ENCODE assay signal across 12 cellular contexts in the genomic region with DNA sequence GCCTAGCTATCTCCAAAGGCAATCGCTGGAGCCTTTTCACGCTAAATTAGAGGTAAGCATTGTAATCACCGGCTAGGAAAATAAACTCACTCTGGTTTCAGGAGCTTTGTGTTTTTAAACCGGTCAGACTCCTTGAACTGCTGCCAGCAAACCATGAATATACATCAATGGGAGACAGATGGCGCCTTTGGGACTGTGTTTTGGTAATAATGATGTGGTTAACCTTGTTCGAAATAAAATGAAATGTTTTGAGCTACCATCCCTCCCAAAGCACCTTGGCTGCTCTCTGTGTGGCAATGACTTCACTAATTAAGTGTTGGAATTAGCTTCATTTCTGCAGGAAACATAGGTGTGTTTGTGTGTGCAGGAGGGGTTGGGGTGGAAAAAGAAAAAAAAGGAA.
DNase-seq lines count a peak whose midpoint lies in the region; ATAC-seq, FAIRE-seq and TF ChIP-seq lines count a peak whose summit lies in the region.
"Had no signal": no experiment of that assay in that cellular context is flagged by ENCODE, and none has a peak within 500 bp of the region (broad histone marks: within the 10 kb centered on the region; RNA-seq: fewer than 3 reads in every experiment).

No MANE protein-coding gene starts in this region.

- H3K9me3 Mint-ChIP-seq in astrocyte (ENCODE audit: unreplicated experiment) (peaks cover 2% of the 10 kb centered on the region), mesothelial cell of epicardium (peaks cover 7% of the 10 kb centered on the region)
- no peaks in the 10 kb centered on the region for H3K9me3 Mint-ChIP-seq in stimulated activated effector memory CD8-positive, alpha-beta T cell treated with anti-CD3 and anti-CD28 coated beads, Interleukin-12 subunit alpha, Interleukin-12 subunit beta, amount 100 ng/mL, for 72 hours

- H3K4me1 ChIP-seq in astrocyte (ENCODE audit: insufficient read depth, low read length): peaks cover 8% of the 10 kb centered on the region
- H3K4me1 ChIP-seq: BLaER1 treated with 17β-estradiol and CSF1 and Interleukin-3, amounts not matched to agents 10 nM and 100 nM had no signal

- H3K27ac ChIP-seq in astrocyte (ENCODE audit: low read depth, low read length): no peak overlapping the region
- H3K27ac ChIP-seq: BLaER1 treated with 17β-estradiol and CSF1 and Interleukin-3, amounts not matched to agents 10 nM and 100 nM had no signal

- H3K27me3 Mint-ChIP-seq in astrocyte (ENCODE audit: low read depth, unreplicated experiment) (peaks cover 11% of the 10 kb centered on the region), mesothelial cell of epicardium (ENCODE audit: low read depth) (no peaks in the 10 kb centered on the region)
- H3K27me3 Mint-ChIP-seq: progenitor cell of endocrine pancreas had no signal

- no peaks in the 10 kb centered on the region for H3K79me2 ChIP-seq in astrocyte (ENCODE audit: insufficient read depth, low read length)

- DNase-seq in G401 (ENCODE audit: low spot score) (peak; percentile 84), NCI-H2107 treated with DMSO at 0.1 percent for 48 hours (lab: John Stamatoyannopoulos, UW; ENCODE audit: unreplicated experiment) (peak; percentile 92), astrocyte (ENCODE audit: low read depth) (peak; percentile 83), mesothelial cell of epicardium (ENCODE audit: low spot score in 2 of 2, unreplicated experiment in 2 of 2) (peak in 1 of 2 experiments; percentile 45), GF-D8 (lab: John Stamatoyannopoulos, UW) (no peak), NCI-H82 (lab: John Stamatoyannopoulos, UW) (no peak)
- DNase-seq in stimulated activated effector memory CD8-positive, alpha-beta T cell treated with anti-CD3 and anti-CD28 coated beads, Interleukin-12 subunit alpha, Interleukin-12 subunit beta, amount 100 ng/mL, for 72 hours (ENCODE audit: low spot score in 2 of 2): no peak
- DNase-seq: central memory CD4-positive, alpha-beta T cell had no signal

- H3K4me3 ChIP-seq in astrocyte (ENCODE audit: insufficient read depth, low read depth, low read length): no peak overlapping the region
- H3K4me3 ChIP-seq: BLaER1 treated with 17β-estradiol and CSF1 and Interleukin-3, amounts not matched to agents 10 nM and 100 nM had no signal

- H3K9ac ChIP-seq in astrocyte (ENCODE audit: low read length): no peak overlapping the region
- H3K9ac ChIP-seq: BLaER1 treated with 17β-estradiol and CSF1 and Interleukin-3, amounts not matched to agents 10 nM and 100 nM had no signal

- H3K4me3 Mint-ChIP-seq in astrocyte (ENCODE audit: unreplicated experiment) (no peak overlapping the region), mesothelial cell of epicardium (peak overlapping the region; percentile 22)
- no peak overlapping the region for H3K4me3 Mint-ChIP-seq in stimulated activated effector memory CD8-positive, alpha-beta T cell treated with anti-CD3 and anti-CD28 coated beads, Interleukin-12 subunit alpha, Interleukin-12 subunit beta, amount 100 ng/mL, for 72 hours

- FAIRE-seq in astrocyte (lab: Jason Lieb, UNC): no peak

- ATAC-seq in HG02885 (IDR thresholded peaks at IDR 0.05; ENCODE audit: poor library complexity, unreplicated experiment): no peak
- no peak for ATAC-seq in stimulated activated effector memory CD8-positive, alpha-beta T cell treated with anti-CD3 and anti-CD28 coated beads, Interleukin-12 subunit alpha, Interleukin-12 subunit beta, amount 100 ng/mL, for 72 hours
- ATAC-seq: SK-N-SH treated with all-trans-retinoic acid at 6 μM for 48 hours had no signal

- H3K4me1 Mint-ChIP-seq in astrocyte (ENCODE audit: low read depth, unreplicated experiment) (peaks cover 3% of the 10 kb centered on the region), mesothelial cell of epicardium (peaks cover 49% of the 10 kb centered on the region)
- H3K4me1 Mint-ChIP-seq in stimulated activated effector memory CD8-positive, alpha-beta T cell treated with anti-CD3 and anti-CD28 coated beads, Interleukin-12 subunit alpha, Interleukin-12 subunit beta, amount 100 ng/mL, for 72 hours: no peaks in the 10 kb centered on the region

- no peaks in the 10 kb centered on the region for H4K20me1 ChIP-seq in astrocyte (ENCODE audit: insufficient read depth, low read length)
- H4K20me1 ChIP-seq: BLaER1 treated with 17β-estradiol and CSF1 and Interleukin-3, amounts not matched to agents 10 nM and 100 nM had no signal

- H3K27ac Mint-ChIP-seq in astrocyte (ENCODE audit: unreplicated experiment): no peak overlapping the region
- H3K27ac Mint-ChIP-seq in mesothelial cell of epicardium: peak overlapping the region; percentile 70
- H3K27ac Mint-ChIP-seq in stimulated activated effector memory CD8-positive, alpha-beta T cell treated with anti-CD3 and anti-CD28 coated beads, Interleukin-12 subunit alpha, Interleukin-12 subunit beta, amount 100 ng/mL, for 72 hours: no peak overlapping the region

- no peaks in the 10 kb centered on the region for H3K36me3 ChIP-seq in astrocyte (ENCODE audit: insufficient read depth, low read length)
- H3K36me3 ChIP-seq: BLaER1 treated with 17β-estradiol and CSF1 and Interleukin-3, amounts not matched to agents 10 nM and 100 nM had no signal

- H3K9me3 ChIP-seq in astrocyte (ENCODE audit: insufficient read depth, low read depth, low read length): no peaks in the 10 kb centered on the region
- H3K9me3 ChIP-seq: BLaER1 treated with 17β-estradiol and CSF1 and Interleukin-3, amounts not matched to agents 10 nM and 100 nM had no signal

- H3K27me3 ChIP-seq in astrocyte (ENCODE audit: insufficient read depth, low read length): no peaks in the 10 kb centered on the region
- H3K27me3 ChIP-seq: BLaER1 treated with 17β-estradiol and CSF1 and Interleukin-3, amounts not matched to agents 10 nM and 100 nM had no signal

- H3K36me3 Mint-ChIP-seq in astrocyte (ENCODE audit: low read depth, unreplicated experiment): no peaks in the 10 kb centered on the region
- H3K36me3 Mint-ChIP-seq in mesothelial cell of epicardium: no peaks in the 10 kb centered on the region
- H3K36me3 Mint-ChIP-seq in stimulated activated effector memory CD8-positive, alpha-beta T cell treated with anti-CD3 and anti-CD28 coated beads, Interleukin-12 subunit alpha, Interleukin-12 subunit beta, amount 100 ng/mL, for 72 hours: no peaks in the 10 kb centered on the region

- TF ChIP-seq CTCF in astrocyte (IDR thresholded peaks at IDR 0.05; ENCODE audit: insufficient read depth, low read depth, low read length): no peak
- TF ChIP-seq CTCF in mesothelial cell of epicardium (IDR thresholded peaks at IDR 0.05; ENCODE audit: unreplicated experiment): no peak

- in situ Hi-C loops in G401 (cut with HindIII; ENCODE audit: low sequenced_read_pairs): no loop called here

- H3K4me2 ChIP-seq in astrocyte (ENCODE audit: low read length): peak overlapping the region; percentile 47
- H3K4me2 ChIP-seq: BLaER1 treated with 17β-estradiol and CSF1 and Interleukin-3, amounts not matched to agents 10 nM and 100 nM had no signal

- H2AFZ ChIP-seq in astrocyte (ENCODE audit: low read depth, low read length): no peak overlapping the region

Comparison
In these comparisons a context has a peak if more than half of its experiments do, and no peak if none do; other contexts are left out.
1. DNase-seq: peak in G401 (single experiment), NCI-H2107 treated with DMSO at 0.1 percent for 48 hours (single experiment) and astrocyte (single experiment); none in GF-D8 (single experiment), NCI-H82 (single experiment) and stimulated activated effector memory CD8-positive, alpha-beta T cell treated with anti-CD3 and anti-CD28 coated beads, Interleukin-12 subunit alpha, Interleukin-12 subunit beta, amount 100 ng/mL, for 72 hours (0 of 2).